21 cellular contexts compared by ENCODE assay signal in the genomic region with DNA sequence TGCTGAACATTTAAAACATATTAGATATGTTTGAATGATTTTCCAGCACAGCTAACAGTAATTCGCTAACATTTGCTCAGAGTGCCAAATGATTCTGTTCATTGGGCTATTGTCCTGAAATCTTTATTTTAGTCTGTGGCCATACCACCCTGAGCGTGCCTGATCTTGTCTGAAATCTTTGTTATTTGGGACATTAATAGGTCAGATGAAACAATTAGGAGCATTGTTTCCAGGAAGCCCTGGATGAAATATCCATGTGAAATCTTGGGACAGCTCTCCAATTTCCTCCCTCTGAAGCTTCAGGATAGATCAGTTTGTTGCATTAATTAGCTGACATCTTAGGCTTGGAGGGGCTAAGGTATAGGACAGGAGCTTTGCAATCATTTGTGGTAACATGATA.
"Had no signal": no experiment of that assay in that cellular context is flagged by ENCODE, and none has a peak within 500 bp of the region (broad histone marks: within the 10 kb centered on the region; RNA-seq: fewer than 3 reads in every experiment).

No MANE protein-coding gene starts in this region.

- H3K4me3 ChIP-seq: coronary artery, esophagus squamous epithelium, heart right ventricle, left lung, lower lobe of right lung had no signal

- H3K27ac ChIP-seq: coronary artery, epithelial cell of prostate, esophagus squamous epithelium, heart right ventricle, left lung, lower lobe of right lung had no signal

- H3K36me3 ChIP-seq: esophagus squamous epithelium, heart right ventricle, left lung, lower lobe of right lung had no signal

- H3K36me3 Mint-ChIP-seq: memory B cell had no signal

- H3K9me3 ChIP-seq: esophagus squamous epithelium, heart right ventricle, left lung, lower lobe of right lung had no signal

- H3K27me3 ChIP-seq: esophagus squamous epithelium, heart right ventricle, left lung had no signal

- H3K4me1 ChIP-seq: esophagus squamous epithelium, heart right ventricle, left lung, lower lobe of right lung had no signal

- H3K27me3 Mint-ChIP-seq: effector memory CD8-positive, alpha-beta T cell had no signal

- DNase-seq: effector CD8-positive, alpha-beta T cell; effector memory CD8-positive, alpha-beta T cell; endodermal cell; erythroblast; esophagus squamous epithelium; foreskin fibroblast; glutamatergic neuron; head of caudate nucleus; heart right ventricle; hippocampal formation; left cardiac atrium; left lung; left ventricle myocardium superior; lower lobe of right lung; mesendoderm; midbrain; naive thymus-derived CD4-positive, alpha-beta T cell had no signal

- ATAC-seq: effector memory CD8-positive, alpha-beta T cell; esophagus mucosa; heart right ventricle; left cardiac atrium; left lung; left ventricle myocardium superior; lower lobe of right lung; naive thymus-derived CD4-positive, alpha-beta T cell had no signal

- H3K4me3 Mint-ChIP-seq: effector memory CD8-positive, alpha-beta T cell; endodermal cell; memory B cell; naive thymus-derived CD4-positive, alpha-beta T cell had no signal

- H3K27ac Mint-ChIP-seq: effector memory CD8-positive, alpha-beta T cell; endodermal cell; memory B cell; naive thymus-derived CD4-positive, alpha-beta T cell had no signal

- H3K4me1 Mint-ChIP-seq: memory B cell; naive thymus-derived CD4-positive, alpha-beta T cell had no signal
